14 cellular contexts compared by ENCODE assay signal in the genomic region with DNA sequence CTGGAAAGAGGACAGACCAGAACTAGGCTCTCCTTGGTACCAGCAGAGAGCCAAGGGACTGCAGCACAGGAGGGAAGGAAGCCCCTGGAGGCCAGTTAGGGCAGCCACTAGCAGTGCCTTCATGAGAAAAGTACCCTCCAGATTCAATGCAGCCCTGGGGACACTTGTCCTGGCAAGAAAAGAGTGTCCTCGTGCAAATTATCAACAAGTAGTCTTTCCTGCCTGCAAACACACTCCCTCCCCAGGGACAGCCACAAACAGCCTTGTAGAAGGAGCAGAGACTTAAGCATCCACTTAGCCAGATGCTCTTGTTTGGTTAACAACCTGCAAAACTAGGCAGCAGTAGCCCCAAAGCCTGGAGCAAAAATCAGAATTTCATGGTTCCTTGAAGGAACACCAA. TPM values are rescaled to one million over a fixed set of nuclear protein-coding genes. Genes with fewer than 3 reads are reported as not detected.
DNase-seq lines count a peak whose midpoint lies in the region; FAIRE-seq and TF ChIP-seq lines count a peak whose summit lies in the region.
"Had no signal": no experiment of that assay in that cellular context is flagged by ENCODE, and none has a peak within 500 bp of the region (broad histone marks: within the 10 kb centered on the region; RNA-seq: fewer than 3 reads in every experiment).

No MANE protein-coding gene starts in this region.

- peaks cover 4% of the 10 kb centered on the region for H3F3A ChIP-seq in neural progenitor cell (ENCODE audit: low read depth)

- H3K9ac ChIP-seq in neural progenitor cell = no peak overlapping the region
- H3K9ac ChIP-seq: KMS-11 had no signal

- TF ChIP-seq POLR2A in erythroblast (IDR thresholded peaks at IDR 0.05; ENCODE audit: low read length) = no peak

- H3K4me1 Mint-ChIP-seq in neural progenitor cell = peaks cover 11% of the 10 kb centered on the region

- H3K27ac Mint-ChIP-seq in neural progenitor cell = peak overlapping the region; percentile 33

- FAIRE-seq in urothelium cell line (lab: Jason Lieb, UNC) = no peak

- H3K79me2 ChIP-seq in neural progenitor cell (ENCODE audit: low read depth) = no peaks in the 10 kb centered on the region

- no peak overlapping the region for H2AFZ ChIP-seq in neural progenitor cell (replicated peaks)

- H3K9me3 Mint-ChIP-seq in neural progenitor cell = peaks cover 2% of the 10 kb centered on the region

- no peaks in the 10 kb centered on the region for H4K20me1 ChIP-seq in neural progenitor cell (ENCODE audit: low read depth)

- H3K27ac ChIP-seq in brain microvascular endothelial cell (no peak overlapping the region), neural progenitor cell (no peak overlapping the region)
- H3K27ac ChIP-seq: KMS-11 had no signal

- DNase-seq in DMS79 (lab: John Stamatoyannopoulos, UW) (peak; percentile 91), LHCN-M2 (ENCODE audit: low read depth) (peak; percentile 24), brain microvascular endothelial cell (no peak), neural progenitor cell (ENCODE audit: low spot score) (peak; percentile 8), erythroblast (lab: John Stamatoyannopoulos, UW) (no peak), urothelium cell line (ENCODE audit: low spot score) (no peak), SW 1271 (lab: John Stamatoyannopoulos, UW) (no peak), NCI-H1105 (lab: John Stamatoyannopoulos, UW) (no peak)
- DNase-seq: activated effector memory CD4-positive, alpha-beta T cell treated with anti-CD3 and anti-CD28 coated beads, Interleukin-2, amount 50 U/mL, for 16 hours; DND-41; stimulated activated CD4-positive, alpha-beta T cell treated with anti-CD3 and anti-CD28 coated beads, Interleukin-4, amount 100 ng/mL, for 4 hours had no signal

- H3K9me3 ChIP-seq in neural progenitor cell (ENCODE audit: low read depth) = no peaks in the 10 kb centered on the region
- H3K9me3 ChIP-seq: Peyer's patch, upper lobe of left lung had no signal

- peaks cover 3% of the 10 kb centered on the region for H3K4me1 ChIP-seq in neural progenitor cell

- H3K36me3 ChIP-seq in brain microvascular endothelial cell (replicated peaks) = no peaks in the 10 kb centered on the region
- no peaks in the 10 kb centered on the region for H3K36me3 ChIP-seq in neural progenitor cell

- H3K27me3 ChIP-seq in brain microvascular endothelial cell (replicated peaks) = no peaks in the 10 kb centered on the region
- H3K27me3 ChIP-seq in neural progenitor cell = no peaks in the 10 kb centered on the region
- H3K27me3 ChIP-seq: Peyer's patch, upper lobe of left lung had no signal

- TF ChIP-seq CTCF in brain microvascular endothelial cell (IDR thresholded peaks at IDR 0.05; ENCODE audit: low read depth, low read length, missing control alignments) (peak; percentile 51), neural progenitor cell (IDR thresholded peaks at IDR 0.05) (peak; percentile 8)

- H3K4me3 ChIP-seq in brain microvascular endothelial cell (ENCODE audit: low read depth, low read length) = no peak overlapping the region
- H3K4me3 ChIP-seq in neural progenitor cell = no peak overlapping the region
- H3K4me3 ChIP-seq: upper lobe of left lung had no signal

- in situ Hi-C loops in brain microvascular endothelial cell (cut with HindIII; ENCODE audit: low pct_ligation_motif_present, low sequenced_read_pairs) = no loop called here

- H3K4me2 ChIP-seq in neural progenitor cell = no peak overlapping the region
- H3K4me2 ChIP-seq: KMS-11 had no signal

- no peak overlapping the region for H3K4me3 Mint-ChIP-seq in neural progenitor cell

- no peaks in the 10 kb centered on the region for H3K27me3 Mint-ChIP-seq in neural progenitor cell (ENCODE audit: insufficient read depth, low read depth)

- H3K36me3 Mint-ChIP-seq in neural progenitor cell = peaks cover 6% of the 10 kb centered on the region

RNA-seq across cellular contexts. Expression of a gene that starts 24.3 kb away (rescaled TPM):
- total RNA-seq in LHCN-M2 (2014; rRNA removed) = 7.8 and 9.5 TPM in 2 replicates
- polyA plus RNA-seq in LHCN-M2 (2012) = 19.4 TPM
- total RNA-seq in neural progenitor cell (ENCODE audit: low replicate concordance) = 220 and 338 TPM in 2 replicates

RNA-seq across cellular contexts. Expression of a gene that starts 51.9 kb away (rescaled TPM):
- total RNA-seq in LHCN-M2 (2014; rRNA removed) = 992 and 1,176 TPM in 2 replicates
- polyA plus RNA-seq in LHCN-M2 (2012) = 2,961 TPM
- total RNA-seq in neural progenitor cell (ENCODE audit: low replicate concordance) = 1,249 and 1,476 TPM in 2 replicates

Comparison
In these comparisons a context has a peak if more than half of its experiments do, and no peak if none do; other contexts are left out.
1. DNase-seq: peak in DMS79 (single experiment), LHCN-M2 (single experiment) and neural progenitor cell (single experiment); none in brain microvascular endothelial cell (single experiment), erythroblast (0 of 2), urothelium cell line (single experiment), SW 1271 (0 of 2) and NCI-H1105 (single experiment).
2. RNA of a gene that starts 24.3 kb away (total RNA-seq): 220 to 338 TPM in neural progenitor cell; 7.8 to 9.5 TPM in LHCN-M2; every median in the first group is over 10 times any median in the second.